21 cellular contexts compared by ENCODE assay signal in genomic region chr10:12027539-12027938, GRCh38. TPM values are rescaled to one million over a fixed set of nuclear protein-coding genes. Genes with fewer than 3 reads are reported as not detected.
DNase-seq lines count a peak whose midpoint lies in the region; ATAC-seq, FAIRE-seq and TF ChIP-seq lines count a peak whose summit lies in the region.
"Had no signal": no experiment of that assay in that cellular context is flagged by ENCODE, and none has a peak within 500 bp of the region (broad histone marks: within the 10 kb centered on the region; RNA-seq: fewer than 3 reads in every experiment).

No MANE protein-coding gene starts in this region.

- H3K4me1 ChIP-seq in KMS-11 (ENCODE audit: low read depth, poor library complexity, severe bottlenecking), result peaks cover 47% of the 10 kb centered on the region
- H3K4me1 ChIP-seq: right atrium auricular region had no signal

- TF ChIP-seq POLR2A in lower leg skin (IDR thresholded peaks at IDR 0.05), result no peak

- intact Hi-C loops in lower leg skin (cut with DNase I; ENCODE audit: low total_unique reads), result no loop called here

- H2AFZ ChIP-seq in KMS-11 (ENCODE audit: low read depth), result no peak overlapping the region

- H3K36me3 ChIP-seq in KMS-11 (ENCODE audit: insufficient read depth), result peaks cover 11% of the 10 kb centered on the region; the same call in 1 of the 2 replicates

- TF ChIP-seq CTCF in KMS-11 (conservative IDR thresholded peaks at IDR 0.05; ENCODE audit: low read depth, low read length) (no peak), lower leg skin (IDR thresholded peaks at IDR 0.05) (no peak)

- H3K27ac ChIP-seq in KMS-11, result peak overlapping the region; percentile 8; the same call in 1 of the 2 replicates
- H3K27ac ChIP-seq: right atrium auricular region had no signal

- DNase-seq in kidney glomerular epithelial cell (lab: John Stamatoyannopoulos, UW) (no peak), HTR-8/SVneo (ENCODE audit: insufficient read length, low spot score) (no peak), lower leg skin (ENCODE audit: low spot score in 2 of 2) (no peak), NCI-H2227 (lab: John Stamatoyannopoulos, UW; ENCODE audit: unreplicated experiment) (no peak)
- DNase-seq: activated CD4-positive, alpha-beta T cell treated with anti-CD3 and anti-CD28 coated beads for 1 hour; activated naive CD8-positive, alpha-beta T cell treated with anti-CD3 and anti-CD28 coated beads, Interleukin-2, amount 50 U/mL, for 24 hours; activated T-cell treated with anti-CD3 and anti-CD28 coated beads, Interleukin-2, amount 50 U/mL, for 1 hour; cerebellar nuclear complex; HCEC 1CT; NCI-H1048; nephron progenitor cell; PC-3; stimulated activated CD4-positive, alpha-beta T cell treated with anti-CD3 and anti-CD28 coated beads, Interleukin-4, amount 100 ng/mL, for 1 hour; T-cell had no signal

- FAIRE-seq in HTR-8/SVneo (lab: Jason Lieb, UNC), result no peak

- ATAC-seq in GM18867 (IDR thresholded peaks at IDR 0.05; ENCODE audit: unreplicated experiment), result peak; percentile 84
- ATAC-seq in GM21447 (IDR thresholded peaks at IDR 0.05; ENCODE audit: unreplicated experiment), result peak; percentile 92
- ATAC-seq in HG02973 (IDR thresholded peaks at IDR 0.05; ENCODE audit: unreplicated experiment), result peak; percentile 77
- ATAC-seq: activated naive CD8-positive, alpha-beta T cell treated with anti-CD3 and anti-CD28 coated beads, Interleukin-2, amount 50 U/mL, for 24 hours; left lobe of liver; PC-3; stimulated activated effector memory CD8-positive, alpha-beta T cell treated with anti-CD3 and anti-CD28 coated beads, Interleukin-12 subunit alpha, Interleukin-12 subunit beta, amount 100 ng/mL, for 72 hours; T-cell had no signal

- H3K79me2 ChIP-seq in KMS-11 (ENCODE audit: insufficient read depth, low read depth), result peaks cover 58% of the 10 kb centered on the region; the same call in 1 of the 2 replicates

- H3K4me3 ChIP-seq in KMS-11 (IDR thresholded peaks at IDR 0.05; ENCODE audit: insufficient read depth, low read depth, low read length), result no peak overlapping the region
- no peak overlapping the region for H3K4me3 ChIP-seq in lower leg skin (ENCODE audit: low read depth, poor library complexity, severe bottlenecking)
- H3K4me3 ChIP-seq: right atrium auricular region had no signal

- WGBS in lower leg skin, 2 donors, result 92 to 95% methylated on average over 2 of the region's 2 CpGs

- H4K20me1 ChIP-seq in KMS-11 (ENCODE audit: insufficient read depth), result peaks cover 6% of the 10 kb centered on the region; the same call in 1 of the 2 replicates

- no peak overlapping the region for H3K9ac ChIP-seq in KMS-11

- no peaks in the 10 kb centered on the region for H3K27me3 ChIP-seq in KMS-11 (ENCODE audit: insufficient read depth, low read depth)
- H3K27me3 ChIP-seq: right atrium auricular region had no signal

- peak overlapping the region; percentile 30; the same call in 1 of the 2 replicates for H3K4me2 ChIP-seq in KMS-11

RNA-seq across cellular contexts. Expression of gene UPF2, which starts 15.1 kb away (rescaled TPM):
- 10 to 100 TPM; 20.6 to 24.8 (median 21.9) TPM for total RNA-seq in lower leg skin

RNA-seq across cellular contexts. Expression of gene DHTKD1, which starts 41.2 kb away (rescaled TPM):
- total RNA-seq in lower leg skin, result 10 to 100 TPM in 3 of 4 donors, 1 to 10 TPM in 1; 9.7 to 18.7 (median 13.1) TPM
